24 cellular contexts compared by ENCODE assay signal in the genomic region with DNA sequence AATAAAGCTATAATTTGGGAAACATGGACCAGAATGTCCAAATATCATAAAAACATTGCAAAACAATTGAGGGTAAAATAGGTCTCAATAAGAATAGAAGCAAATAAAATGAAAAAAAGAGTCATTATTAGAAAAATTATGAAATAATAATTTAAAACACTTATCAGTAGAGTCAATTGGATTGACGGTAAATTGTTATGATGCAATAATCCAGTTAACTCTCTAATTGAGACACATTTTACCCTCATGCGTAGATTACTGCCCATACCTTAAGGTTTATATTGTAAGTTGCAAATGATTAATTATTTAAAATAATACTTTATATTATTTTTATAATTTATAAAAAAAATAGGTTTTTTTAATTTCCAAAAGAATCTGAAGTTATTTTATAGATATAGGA.
"Had no signal": no experiment of that assay in that cellular context is flagged by ENCODE, and none has a peak within 500 bp of the region (broad histone marks: within the 10 kb centered on the region; RNA-seq: fewer than 3 reads in every experiment).

No MANE protein-coding gene starts in this region.

- H3K27ac ChIP-seq: colonic mucosa, epithelial cell of prostate, gastroesophageal sphincter, heart left ventricle, hepatocyte, ovary, psoas muscle, skin epidermis, thyroid gland, upper lobe of left lung had no signal

- H3K27ac Mint-ChIP-seq: dendritic cell treated with granulocyte-macrophage colony-stimulating factor and Interleukin-4, amounts not matched to agents 40 ng/mL and 50 ng/mL, for 4 days; endodermal cell; memory B cell; natural killer cell; stimulated activated naive CD8-positive, alpha-beta T cell treated with anti-CD3 and anti-CD28 coated beads, Interleukin-15, amount 100 ng/mL, for 72 hours had no signal

- H3K36me3 ChIP-seq: colonic mucosa, gastroesophageal sphincter, heart left ventricle, ovary, thyroid gland, upper lobe of left lung had no signal

- H3K4me1 ChIP-seq: colonic mucosa, heart left ventricle, psoas muscle, thyroid gland had no signal

- H3K36me3 Mint-ChIP-seq: memory B cell, natural killer cell had no signal

- H3K9me3 ChIP-seq: colonic mucosa, gastroesophageal sphincter, heart left ventricle, ovary, psoas muscle, thyroid gland, upper lobe of left lung had no signal

- H2AFZ ChIP-seq: hepatocyte had no signal

- H3K9me3 Mint-ChIP-seq: memory B cell; natural killer cell; stimulated activated naive CD8-positive, alpha-beta T cell treated with anti-CD3 and anti-CD28 coated beads, Interleukin-15, amount 100 ng/mL, for 72 hours had no signal

- DNase-seq: colonic mucosa; effector CD8-positive, alpha-beta T cell; endodermal cell; heart left ventricle; kidney; natural killer cell; occipital lobe; ovary; posterior cingulate gyrus; psoas muscle; right cardiac atrium; stimulated activated CD4-positive, alpha-beta T cell treated with anti-CD3 and anti-CD28 coated beads, Interleukin-15, amount 100 ng/mL, for 24 hours; stimulated activated CD4-positive, alpha-beta T cell treated with anti-CD3 and anti-CD28 coated beads, Interleukin-2, amount 100 ng/mL, for 48 hours; stimulated activated naive CD8-positive, alpha-beta T cell treated with anti-CD3 and anti-CD28 coated beads, Interleukin-15, amount 100 ng/mL, for 72 hours; thyroid gland; upper lobe of left lung had no signal

- H3K4me2 ChIP-seq: hepatocyte had no signal

- H3K4me1 Mint-ChIP-seq: memory B cell; natural killer cell; stimulated activated naive CD8-positive, alpha-beta T cell treated with anti-CD3 and anti-CD28 coated beads, Interleukin-15, amount 100 ng/mL, for 72 hours had no signal

- H3K27me3 ChIP-seq: colonic mucosa, gastroesophageal sphincter, heart left ventricle, hepatocyte, ovary, thyroid gland, upper lobe of left lung had no signal

- H3K4me3 ChIP-seq: colonic mucosa, gastroesophageal sphincter, heart left ventricle, hepatocyte, lung, ovary, psoas muscle, skin epidermis, thyroid gland, upper lobe of left lung had no signal

- H3K4me3 Mint-ChIP-seq: dendritic cell treated with granulocyte-macrophage colony-stimulating factor and Interleukin-4, amounts not matched to agents 40 ng/mL and 50 ng/mL, for 4 days; endodermal cell; memory B cell; natural killer cell; stimulated activated naive CD8-positive, alpha-beta T cell treated with anti-CD3 and anti-CD28 coated beads, Interleukin-15, amount 100 ng/mL, for 72 hours had no signal

- FAIRE-seq: urothelium cell line had no signal
